In genomic region chr19:46946090-46946489, GRCh38 we compare ENCODE assay signal across 14 cellular contexts.
DNase-seq lines count a peak whose midpoint lies in the region; ATAC-seq and TF ChIP-seq lines count a peak whose summit lies in the region.
"Had no signal": no experiment of that assay in that cellular context is flagged by ENCODE, and none has a peak within 500 bp of the region (broad histone marks: within the 10 kb centered on the region; RNA-seq: fewer than 3 reads in every experiment).

No MANE protein-coding gene starts in this region.

- H3K4me3 Mint-ChIP-seq in T-helper 17 cell, result no peak overlapping the region
- H3K4me3 Mint-ChIP-seq: activated naive CD8-positive, alpha-beta T cell treated with anti-CD3 and anti-CD28 coated beads, Interleukin-2, amount 10 ng/mL, durations not matched to agents 7 days and 5 days had no signal

- TF ChIP-seq CTCF in thyroid gland (IDR thresholded peaks at IDR 0.05), result no peak

- peak overlapping the region; percentile 9 to 39 for H3K9ac ChIP-seq in duodenal mucosa (ENCODE audit: low read depth in 1 of 2, low read length in 2 of 2)

- H3K9me3 ChIP-seq in T-helper 17 cell (ENCODE audit: control insufficient read depth, low read length, poor library complexity, severe bottlenecking), result no peaks in the 10 kb centered on the region
- H3K9me3 ChIP-seq in duodenal mucosa (ENCODE audit: control insufficient read depth in 1 of 2, low read length in 2 of 2), result no peaks in the 10 kb centered on the region
- H3K9me3 ChIP-seq in muscle layer of duodenum (ENCODE audit: control insufficient read depth in 1 of 2, low read length in 2 of 2), result no peaks in the 10 kb centered on the region
- no peaks in the 10 kb centered on the region for H3K9me3 ChIP-seq in thyroid gland

- peaks cover 42% of the 10 kb centered on the region for H3K4me1 Mint-ChIP-seq in T-helper 17 cell

- no peak for TF ChIP-seq POLR2A in thyroid gland (IDR thresholded peaks at IDR 0.05)

- H3K27me3 Mint-ChIP-seq in T-helper 17 cell, result no peaks in the 10 kb centered on the region
- H3K27me3 Mint-ChIP-seq: activated naive CD8-positive, alpha-beta T cell treated with anti-CD3 and anti-CD28 coated beads, Interleukin-2, amount 10 ng/mL, durations not matched to agents 7 days and 5 days had no signal

- H3K4me3 ChIP-seq in duodenal mucosa (ENCODE audit: low read depth in 1 of 2, low read length in 2 of 2) (peak overlapping the region in 1 of 2 donors; percentile 5), muscle layer of duodenum (ENCODE audit: low read depth in 1 of 2, low read length in 2 of 2) (no peak overlapping the region), thyroid gland (replicated peaks in 1 of 3) (no peak overlapping the region)

- ATAC-seq in T-helper 17 cell, result no peak

- DNase-seq in T-helper 17 cell (no peak), thyroid gland (no peak), SKM-1 (lab: John Stamatoyannopoulos, UW; ENCODE audit: unreplicated experiment) (no peak), NCI-H82 treated with DMSO at 0.1 percent for 48 hours (lab: John Stamatoyannopoulos, UW; ENCODE audit: unreplicated experiment) (no peak), NCI-H226 (no peak)
- DNase-seq: activated CD8-positive, alpha-beta memory T cell treated with anti-CD3 and anti-CD28 coated beads, Interleukin-2, amount 50 U/mL, for 4 hours; activated naive CD8-positive, alpha-beta T cell treated with anti-CD3 and anti-CD28 coated beads, Interleukin-2, amount 10 ng/mL, durations not matched to agents 7 days and 5 days; effector CD4-positive, alpha-beta T cell; NCI-H187; NCI-H748 treated with DMSO at 0.1 percent for 48 hours; SIG-M5; WERI-Rb-1 had no signal

- peaks cover 49 to 58% of the 10 kb centered on the region in 2 donors for H3K4me1 ChIP-seq in duodenal mucosa (ENCODE audit: control insufficient read depth in 1 of 2, insufficient read depth in 2 of 2, low read length in 2 of 2)
- peaks cover 19 to 24% of the 10 kb centered on the region in 2 donors for H3K4me1 ChIP-seq in muscle layer of duodenum (ENCODE audit: control insufficient read depth in 1 of 2, insufficient read depth in 2 of 2, low read length in 2 of 2)
- peaks cover 33 to 60% of the 10 kb centered on the region in 2 donors for H3K4me1 ChIP-seq in thyroid gland

- intact Hi-C loops in thyroid gland (cut with DNase I), result no loop called here

- peak overlapping the region; percentile 61 for H3K27ac Mint-ChIP-seq in T-helper 17 cell
- H3K27ac Mint-ChIP-seq: activated naive CD8-positive, alpha-beta T cell treated with anti-CD3 and anti-CD28 coated beads, Interleukin-2, amount 10 ng/mL, durations not matched to agents 7 days and 5 days had no signal

- no peak overlapping the region for H3K27ac ChIP-seq in duodenal mucosa (ENCODE audit: low read depth, low read length)
- peak overlapping the region; percentile 61 for H3K27ac ChIP-seq in muscle layer of duodenum (ENCODE audit: low read length)
- H3K27ac ChIP-seq in thyroid gland, result peak overlapping the region; percentile 70 to 90 (median 82)
- H3K27ac ChIP-seq: WERI-Rb-1 had no signal

- WGBS in thyroid gland, 2 donors, result 73 to 89% methylated on average over 4 of the region's 4 CpGs

- peaks cover 9% of the 10 kb centered on the region for H3K36me3 Mint-ChIP-seq in T-helper 17 cell (ENCODE audit: low read depth)

- H3K36me3 ChIP-seq in duodenal mucosa (ENCODE audit: control insufficient read depth in 1 of 2, insufficient read depth in 2 of 2, low read length in 2 of 2), result peaks cover 3 to 4% of the 10 kb centered on the region in 2 donors
- peaks cover 0 to 3% of the 10 kb centered on the region in 2 donors for H3K36me3 ChIP-seq in muscle layer of duodenum (ENCODE audit: control insufficient read depth in 1 of 2, insufficient read depth in 2 of 2, low read length in 2 of 2)
- H3K36me3 ChIP-seq in thyroid gland, result no peaks in the 10 kb centered on the region

- H3K27me3 ChIP-seq in duodenal mucosa (ENCODE audit: control insufficient read depth in 1 of 2, insufficient read depth in 2 of 2, low read length in 2 of 2) (no peaks in the 10 kb centered on the region), muscle layer of duodenum (ENCODE audit: low read depth, low read length) (no peaks in the 10 kb centered on the region), thyroid gland (no peaks in the 10 kb centered on the region)
